1 cellular context compared by ENCODE assay signal in the genomic region with DNA sequence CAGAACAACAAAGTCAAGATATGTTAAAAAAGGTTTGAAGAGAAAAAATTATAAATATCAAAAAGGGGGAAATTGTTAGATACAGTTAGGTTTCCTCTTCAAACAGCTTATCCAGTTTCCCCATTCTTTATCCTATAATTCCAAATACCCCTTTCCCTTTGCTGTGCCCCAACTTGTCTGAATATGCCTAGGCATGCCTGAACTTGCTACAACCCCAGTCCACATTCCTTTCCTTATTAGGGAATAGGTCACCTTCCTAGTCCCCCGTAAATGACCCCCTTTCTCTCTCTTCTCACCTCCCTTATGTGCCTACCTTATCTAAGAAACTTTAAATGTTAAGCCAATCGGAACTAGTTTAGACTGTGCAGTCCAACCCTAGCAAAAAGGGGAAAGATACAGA.
TF ChIP-seq lines count a peak whose summit lies in the region.

No MANE protein-coding gene starts in this region.

TF ChIP-seq in WTC11, 78 proteins besides CTCF, POLR2A, EP300 and RAD21 (continued from another document):
- TF ChIP-seq, protein P1, sequence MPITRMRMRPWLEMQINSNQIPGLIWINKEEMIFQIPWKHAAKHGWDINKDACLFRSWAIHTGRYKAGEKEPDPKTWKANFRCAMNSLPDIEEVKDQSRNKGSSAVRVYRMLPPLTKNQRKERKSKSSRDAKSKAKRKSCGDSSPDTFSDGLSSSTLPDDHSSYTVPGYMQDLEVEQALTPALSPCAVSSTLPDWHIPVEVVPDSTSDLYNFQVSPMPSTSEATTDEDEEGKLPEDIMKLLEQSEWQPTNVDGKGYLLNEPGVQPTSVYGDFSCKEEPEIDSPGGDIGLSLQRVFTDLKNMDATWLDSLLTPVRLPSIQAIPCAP (CRISPR knock-in tag; IDR thresholded peaks at IDR 0.05) = no peak
- TF ChIP-seq, protein P2, sequence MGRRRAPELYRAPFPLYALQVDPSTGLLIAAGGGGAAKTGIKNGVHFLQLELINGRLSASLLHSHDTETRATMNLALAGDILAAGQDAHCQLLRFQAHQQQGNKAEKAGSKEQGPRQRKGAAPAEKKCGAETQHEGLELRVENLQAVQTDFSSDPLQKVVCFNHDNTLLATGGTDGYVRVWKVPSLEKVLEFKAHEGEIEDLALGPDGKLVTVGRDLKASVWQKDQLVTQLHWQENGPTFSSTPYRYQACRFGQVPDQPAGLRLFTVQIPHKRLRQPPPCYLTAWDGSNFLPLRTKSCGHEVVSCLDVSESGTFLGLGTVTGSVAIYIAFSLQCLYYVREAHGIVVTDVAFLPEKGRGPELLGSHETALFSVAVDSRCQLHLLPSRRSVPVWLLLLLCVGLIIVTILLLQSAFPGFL (CRISPR knock-in tag; IDR thresholded peaks at IDR 0.05; ENCODE audit: borderline replicate concordance) = no peak
- TF ChIP-seq, protein P3, sequence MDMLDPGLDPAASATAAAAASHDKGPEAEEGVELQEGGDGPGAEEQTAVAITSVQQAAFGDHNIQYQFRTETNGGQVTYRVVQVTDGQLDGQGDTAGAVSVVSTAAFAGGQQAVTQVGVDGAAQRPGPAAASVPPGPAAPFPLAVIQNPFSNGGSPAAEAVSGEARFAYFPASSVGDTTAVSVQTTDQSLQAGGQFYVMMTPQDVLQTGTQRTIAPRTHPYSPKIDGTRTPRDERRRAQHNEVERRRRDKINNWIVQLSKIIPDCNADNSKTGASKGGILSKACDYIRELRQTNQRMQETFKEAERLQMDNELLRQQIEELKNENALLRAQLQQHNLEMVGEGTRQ (CRISPR knock-in tag; IDR thresholded peaks at IDR 0.05) = no peak
- TF ChIP-seq, protein P4, sequence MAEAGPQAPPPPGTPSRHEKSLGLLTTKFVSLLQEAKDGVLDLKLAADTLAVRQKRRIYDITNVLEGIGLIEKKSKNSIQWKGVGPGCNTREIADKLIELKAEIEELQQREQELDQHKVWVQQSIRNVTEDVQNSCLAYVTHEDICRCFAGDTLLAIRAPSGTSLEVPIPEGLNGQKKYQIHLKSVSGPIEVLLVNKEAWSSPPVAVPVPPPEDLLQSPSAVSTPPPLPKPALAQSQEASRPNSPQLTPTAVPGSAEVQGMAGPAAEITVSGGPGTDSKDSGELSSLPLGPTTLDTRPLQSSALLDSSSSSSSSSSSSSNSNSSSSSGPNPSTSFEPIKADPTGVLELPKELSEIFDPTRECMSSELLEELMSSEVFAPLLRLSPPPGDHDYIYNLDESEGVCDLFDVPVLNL (CRISPR knock-in tag; IDR thresholded peaks at IDR 0.05; ENCODE audit: borderline replicate concordance, low read depth) = no peak
- TF ChIP-seq, protein P5, sequence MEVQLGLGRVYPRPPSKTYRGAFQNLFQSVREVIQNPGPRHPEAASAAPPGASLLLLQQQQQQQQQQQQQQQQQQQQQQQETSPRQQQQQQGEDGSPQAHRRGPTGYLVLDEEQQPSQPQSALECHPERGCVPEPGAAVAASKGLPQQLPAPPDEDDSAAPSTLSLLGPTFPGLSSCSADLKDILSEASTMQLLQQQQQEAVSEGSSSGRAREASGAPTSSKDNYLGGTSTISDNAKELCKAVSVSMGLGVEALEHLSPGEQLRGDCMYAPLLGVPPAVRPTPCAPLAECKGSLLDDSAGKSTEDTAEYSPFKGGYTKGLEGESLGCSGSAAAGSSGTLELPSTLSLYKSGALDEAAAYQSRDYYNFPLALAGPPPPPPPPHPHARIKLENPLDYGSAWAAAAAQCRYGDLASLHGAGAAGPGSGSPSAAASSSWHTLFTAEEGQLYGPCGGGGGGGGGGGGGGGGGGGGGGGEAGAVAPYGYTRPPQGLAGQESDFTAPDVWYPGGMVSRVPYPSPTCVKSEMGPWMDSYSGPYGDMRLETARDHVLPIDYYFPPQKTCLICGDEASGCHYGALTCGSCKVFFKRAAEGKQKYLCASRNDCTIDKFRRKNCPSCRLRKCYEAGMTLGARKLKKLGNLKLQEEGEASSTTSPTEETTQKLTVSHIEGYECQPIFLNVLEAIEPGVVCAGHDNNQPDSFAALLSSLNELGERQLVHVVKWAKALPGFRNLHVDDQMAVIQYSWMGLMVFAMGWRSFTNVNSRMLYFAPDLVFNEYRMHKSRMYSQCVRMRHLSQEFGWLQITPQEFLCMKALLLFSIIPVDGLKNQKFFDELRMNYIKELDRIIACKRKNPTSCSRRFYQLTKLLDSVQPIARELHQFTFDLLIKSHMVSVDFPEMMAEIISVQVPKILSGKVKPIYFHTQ (CRISPR knock-in tag; IDR thresholded peaks at IDR 0.05) = no peak
TF ChIP-seq in WTC11: peak in this region for 0.
